28 cellular contexts compared by ENCODE assay signal in genomic region chr6:14977747-14978382, GRCh38.
"Had no signal": no experiment of that assay in that cellular context is flagged by ENCODE, and none has a peak within 500 bp of the region (broad histone marks: within the 10 kb centered on the region; RNA-seq: fewer than 3 reads in every experiment).

No MANE protein-coding gene starts in this region.

- H3K27me3 Mint-ChIP-seq: activated CD4-positive, alpha-beta memory T cell treated with anti-CD3 and anti-CD28 coated beads, Interleukin-2, amount 10 ng/mL, durations not matched to agents 7 days and 5 days; activated CD4-positive, alpha-beta T cell treated with anti-CD3 and anti-CD28 coated beads, Interleukin-2, amount 10 ng/mL, durations not matched to agents 24 days and 14 days; progenitor cell of endocrine pancreas; type B pancreatic cell had no signal

- DNase-seq: activated CD4-positive, alpha-beta memory T cell treated with anti-CD3 and anti-CD28 coated beads, Interleukin-2, amount 10 ng/mL, durations not matched to agents 7 days and 5 days; activated CD4-positive, alpha-beta T cell treated with anti-CD3 and anti-CD28 coated beads, Interleukin-2, amount 10 ng/mL, durations not matched to agents 24 days and 14 days; activated CD8-positive, alpha-beta memory T cell treated with anti-CD3 and anti-CD28 coated beads, Interleukin-2, amount 50 U/mL, for 48 hours; activated gamma-delta T cell; activated naive CD4-positive, alpha-beta T cell treated with anti-CD3 and anti-CD28 coated beads, Interleukin-2, amount 50 U/mL, for 16 hours; activated T-cell treated with anti-CD3 and anti-CD28 coated beads, Interleukin-2, amount 50 U/mL, for 24 hours; amniotic stem cell; brain microvascular endothelial cell; effector memory CD8-positive, alpha-beta T cell; erythroblast; gastrocnemius medialis; glutamatergic neuron; islet precursor cell; naive B cell; ovary; small intestine; stimulated activated CD4-positive, alpha-beta T cell treated with anti-CD3 and anti-CD28 coated beads, Interleukin-4, amount 100 ng/mL, for 24 hours; stimulated activated naive CD8-positive, alpha-beta T cell treated with anti-CD3 and anti-CD28 coated beads, Interleukin-15, amount 100 ng/mL, for 72 hours; substantia nigra; uterus had no signal

- H3K4me3 Mint-ChIP-seq: activated CD4-positive, alpha-beta memory T cell treated with anti-CD3 and anti-CD28 coated beads, Interleukin-2, amount 10 ng/mL, durations not matched to agents 7 days and 5 days; activated CD4-positive, alpha-beta T cell treated with anti-CD3 and anti-CD28 coated beads, Interleukin-2, amount 10 ng/mL, durations not matched to agents 24 days and 14 days; activated T-cell treated with anti-CD3 and anti-CD28 coated beads, Interleukin-2, amount 50 U/mL, for 24 hours; effector memory CD8-positive, alpha-beta T cell; mesothelial cell of epicardium; naive B cell; stimulated activated memory B cell treated with anti-CD40 and anti-IgM and Interleukin-4, amounts not matched to agents 10 μg/mL and 1 μg/mL and 100 μg/mL, for 72 hours; stimulated activated naive CD8-positive, alpha-beta T cell treated with anti-CD3 and anti-CD28 coated beads, Interleukin-15, amount 100 ng/mL, for 72 hours; type B pancreatic cell had no signal

- H3K27me3 ChIP-seq: brain microvascular endothelial cell, gastrocnemius medialis, ovary, uterus had no signal

- H3K4me1 ChIP-seq: gastrocnemius medialis, uterus had no signal

- H3K4me3 ChIP-seq: coronary artery, gastrocnemius medialis, ovary, uterus had no signal

- H3K27ac ChIP-seq: brain microvascular endothelial cell, coronary artery, gastrocnemius medialis, ovary, uterus, VCaP had no signal

- ATAC-seq: activated CD4-positive, CD25-positive, alpha-beta regulatory T cell treated with anti-CD3 and anti-CD28 coated beads, Interleukin-2, amount 50 U/mL, for 24 hours; effector memory CD8-positive, alpha-beta T cell; gastrocnemius medialis; sciatic nerve; stimulated activated memory B cell treated with anti-CD40 and anti-IgM and Interleukin-4, amounts not matched to agents 10 μg/mL and 1 μg/mL and 100 μg/mL, for 72 hours; stimulated activated naive CD8-positive, alpha-beta T cell treated with anti-CD3 and anti-CD28 coated beads, Interleukin-15, amount 100 ng/mL, for 72 hours had no signal

- H3K9me3 Mint-ChIP-seq: activated T-cell treated with anti-CD3 and anti-CD28 coated beads, Interleukin-2, amount 50 U/mL, for 24 hours; effector memory CD8-positive, alpha-beta T cell; mesothelial cell of epicardium; naive B cell; stimulated activated memory B cell treated with anti-CD40 and anti-IgM and Interleukin-4, amounts not matched to agents 10 μg/mL and 1 μg/mL and 100 μg/mL, for 72 hours; stimulated activated naive CD8-positive, alpha-beta T cell treated with anti-CD3 and anti-CD28 coated beads, Interleukin-15, amount 100 ng/mL, for 72 hours; type B pancreatic cell had no signal

- H3K36me3 ChIP-seq: brain microvascular endothelial cell, gastrocnemius medialis, ovary, uterus had no signal

- H3K27ac Mint-ChIP-seq: activated CD4-positive, alpha-beta memory T cell treated with anti-CD3 and anti-CD28 coated beads, Interleukin-2, amount 10 ng/mL, durations not matched to agents 7 days and 5 days; activated CD4-positive, alpha-beta T cell treated with anti-CD3 and anti-CD28 coated beads, Interleukin-2, amount 10 ng/mL, durations not matched to agents 24 days and 14 days; activated T-cell treated with anti-CD3 and anti-CD28 coated beads, Interleukin-2, amount 50 U/mL, for 24 hours; effector memory CD8-positive, alpha-beta T cell; mesothelial cell of epicardium; progenitor cell of endocrine pancreas; stimulated activated memory B cell treated with anti-CD40 and anti-IgM and Interleukin-4, amounts not matched to agents 10 μg/mL and 1 μg/mL and 100 μg/mL, for 72 hours; stimulated activated naive CD8-positive, alpha-beta T cell treated with anti-CD3 and anti-CD28 coated beads, Interleukin-15, amount 100 ng/mL, for 72 hours; type B pancreatic cell had no signal

- H3K9me3 ChIP-seq: gastrocnemius medialis, ovary, uterus had no signal

- H3K36me3 Mint-ChIP-seq: mesothelial cell of epicardium; naive B cell; stimulated activated memory B cell treated with anti-CD40 and anti-IgM and Interleukin-4, amounts not matched to agents 10 μg/mL and 1 μg/mL and 100 μg/mL, for 72 hours; type B pancreatic cell had no signal
